In genomic region chr3:51974277-51974962, GRCh38 we compare ENCODE assay signal across 7 cellular contexts. TPM values are rescaled to one million over a fixed set of nuclear protein-coding genes. Genes with fewer than 3 reads are reported as not detected.
DNase-seq lines count a peak whose midpoint lies in the region; FAIRE-seq and TF ChIP-seq lines count a peak whose summit lies in the region.
"Had no signal": no experiment of that assay in that cellular context is flagged by ENCODE, and none has a peak within 500 bp of the region (broad histone marks: within the 10 kb centered on the region; RNA-seq: fewer than 3 reads in every experiment).

No MANE protein-coding gene starts in this region.

- POLR2A ChIA-PET in endothelial cell of umbilical vein (lab: Charles Lee): interaction anchor here (0.6 to 1.3 kb wide), 3 partner anchors 8 to 474 kb away, joined by 4 read pairs; partner anchors contain the start of genes PARP3 and RRP9

- H3K9me1 ChIP-seq in endothelial cell of umbilical vein (replicated peaks; ENCODE audit: control insufficient read depth, extremely low read depth, insufficient read depth, low read length): no peaks in the 10 kb centered on the region

- peak overlapping the region; percentile 76 for H2AFZ ChIP-seq in endothelial cell of umbilical vein (ENCODE audit: low read depth, low read length)

- peak overlapping the region; percentile 17 for H3K9ac ChIP-seq in endothelial cell of umbilical vein (replicated peaks; ENCODE audit: extremely low read depth, insufficient read depth, low read length)
- H3K9ac ChIP-seq in skeletal muscle satellite cell (ENCODE audit: low read depth, low read length): peak overlapping the region; percentile 87

- H3K4me2 ChIP-seq in endothelial cell of umbilical vein (ENCODE audit: insufficient read depth, low read length) (peak overlapping the region; percentile 67), skeletal muscle satellite cell (ENCODE audit: low read length) (peak overlapping the region; percentile 89)

- CTCF ChIA-PET in endothelial cell of umbilical vein (lab: Charles Lee): interaction anchor here (0.6 to 3.3 kb wide), 17 partner anchors 8 to 162 kb away, joined by 3 to 46 read pairs (median 3); partner anchors contain the start of genes ACY1, DUSP7, PARP3 and RPL29

- no peak for TF ChIP-seq POLR2A in GM12892 (IDR thresholded peaks at IDR 0.05; ENCODE audit: low read depth, low read length)
- no peak for TF ChIP-seq POLR2A in endothelial cell of umbilical vein (IDR thresholded peaks at IDR 0.05; ENCODE audit: low read depth, low read length)

- BruUV-seq in endothelial cell of umbilical vein (replicated peaks; lab: Mats Ljungman, UMichigan): no TSS peak

- FAIRE-seq in GM12892 (lab: Jason Lieb, UNC): peak; percentile 33
- no peak for FAIRE-seq in endothelial cell of umbilical vein (lab: Jason Lieb, UNC)
- FAIRE-seq: TTC549 had no signal

- TF ChIP-seq CTCF in endothelial cell of umbilical vein (IDR thresholded peaks at IDR 0.05; ENCODE audit: extremely low read depth in 1 of 2, insufficient read depth in 1 of 2, low read depth in 1 of 2, low read length in 2 of 2): no peak

- no peaks in the 10 kb centered on the region for H3K79me2 ChIP-seq in endothelial cell of umbilical vein (ENCODE audit: control insufficient read depth, insufficient read depth, low read length)

- dilution Hi-C loops in endothelial cell of umbilical vein (cut with MboI; ENCODE audit: extremely low pct_ligation_motif_present, low sequenced_read_pairs): no loop called here

- DNase-seq in GM12892 (ENCODE audit: insufficient read length) (no peak), endothelial cell of umbilical vein (ENCODE audit: low read depth, low spot score) (no peak), AG08395 (ENCODE audit: low spot score) (no peak), T-helper 9 cell (no peak)
- DNase-seq in Jurkat, Clone E6-1 (ENCODE audit: low read depth, low spot score): no peak

- H4K20me1 ChIP-seq in endothelial cell of umbilical vein (replicated peaks; ENCODE audit: control insufficient read depth, extremely low read depth, insufficient read depth, low read length): no peaks in the 10 kb centered on the region

- H3K9me3 ChIP-seq in endothelial cell of umbilical vein (replicated peaks; ENCODE audit: control insufficient read depth, insufficient read depth, low read length) (no peaks in the 10 kb centered on the region), skeletal muscle satellite cell (replicated peaks; ENCODE audit: low read length) (no peaks in the 10 kb centered on the region)

- no peak overlapping the region for H3K27ac ChIP-seq in endothelial cell of umbilical vein (ENCODE audit: insufficient read depth, low read depth, low read length)

- H3K27me3 ChIP-seq in endothelial cell of umbilical vein (ENCODE audit: control insufficient read depth in 2 of 2, insufficient read depth in 2 of 2, low read length in 2 of 2) (no peaks in the 10 kb centered on the region), skeletal muscle satellite cell (ENCODE audit: control insufficient read depth, insufficient read depth, low read length) (no peaks in the 10 kb centered on the region)

- H3K36me3 ChIP-seq in endothelial cell of umbilical vein (ENCODE audit: control insufficient read depth in 2 of 2, extremely low read depth in 1 of 2, insufficient read depth in 2 of 2, low read length in 2 of 2) (no peaks in the 10 kb centered on the region), skeletal muscle satellite cell (ENCODE audit: insufficient read depth, low read length) (no peaks in the 10 kb centered on the region)

- intact Hi-C loops in endothelial cell of umbilical vein (cut with micrococcal nuclease): loop anchor here (1.0 kb wide), 2 partner anchors 18 to 32 kb away; partner anchors contain the start of gene PARP3

- H3K4me1 ChIP-seq in endothelial cell of umbilical vein (ENCODE audit: control insufficient read depth, extremely low read depth, insufficient read depth, low read length) (peaks cover 22% of the 10 kb centered on the region), skeletal muscle satellite cell (ENCODE audit: control insufficient read depth, insufficient read depth, low read length) (peaks cover 22% of the 10 kb centered on the region)

- H3K4me3 ChIP-seq in Jurkat, Clone E6-1 (ENCODE audit: low read length): peak overlapping the region; percentile 97
- peak overlapping the region in 2 of 3 experiments; percentile 43 to 53 for H3K4me3 ChIP-seq in endothelial cell of umbilical vein (replicated peaks in 1 of 3; ENCODE audit: insufficient read depth in 1 of 3, low read depth in 1 of 3, low read length in 3 of 3)
- H3K4me3 ChIP-seq in skeletal muscle satellite cell (ENCODE audit: low read length): peak overlapping the region; percentile 84

TF ChIP-seq in endothelial cell of umbilical vein, 7 proteins besides CTCF, POLR2A, EP300 and RAD21 (continues in another document):
- TF ChIP-seq JUN (IDR thresholded peaks at IDR 0.05; ENCODE audit: borderline replicate concordance, insufficient read depth, insufficient read length, low read depth): no peak
- no peak for TF ChIP-seq POLR2AphosphoS5 (IDR thresholded peaks at IDR 0.05; ENCODE audit: insufficient read depth, low read depth, low read length)
- no peak for TF ChIP-seq MYC (IDR thresholded peaks at IDR 0.05; ENCODE audit: low read depth, low read length)

RNA-seq across cellular contexts. Expression of gene ABHD14A, which starts 0.4 kb away (rescaled TPM):
- polyA plus RNA-seq in GM12892 (2012; ENCODE audit: missing spikeins): 7.9 TPM
- polyA plus RNA-seq in Jurkat, Clone E6-1 (2012; ENCODE audit: insufficient read depth, insufficient read length): 20.5 TPM
- total RNA-seq in endothelial cell of umbilical vein: 6.6 and 8.2 TPM in 2 replicates
- polyA plus RNA-seq in endothelial cell of umbilical vein: 23.7 and 30.6 TPM in 2 replicates
- polyA plus RNA-seq in endothelial cell of umbilical vein (2011; cell fraction: cytosol; rRNA removed): 15.3 and 19.4 TPM in 2 replicates
- polyA plus RNA-seq in endothelial cell of umbilical vein (2011; cell fraction: nucleus; rRNA removed): 5.9 and 6.3 TPM in 2 replicates
- 7.2 and 7.6 TPM in 2 replicates for polyA plus RNA-seq in endothelial cell of umbilical vein (2012)
- 7.7 and 7.9 TPM in 2 replicates for polyA minus RNA-seq in endothelial cell of umbilical vein
- 16.3 TPM for polyA minus RNA-seq in endothelial cell of umbilical vein (2011; cell fraction: cytosol; rRNA and poly(A)+ RNA removed)
- 1.5 TPM in 1 of 2 replicates, not detected in the other for polyA minus RNA-seq in endothelial cell of umbilical vein (2011; cell fraction: nucleus; rRNA and poly(A)+ RNA removed)
- total RNA-seq in skeletal muscle satellite cell (2012; rRNA removed): 8.1 and 12.7 TPM in 2 replicates

RNA-seq across cellular contexts. Expression of gene ABHD14B, which starts 0.6 kb away (rescaled TPM):
- polyA plus RNA-seq in GM12892 (2012; ENCODE audit: missing spikeins): 43.7 TPM
- polyA plus RNA-seq in Jurkat, Clone E6-1 (2012; ENCODE audit: insufficient read depth, insufficient read length): 64.1 TPM
- total RNA-seq in endothelial cell of umbilical vein: 15.8 and 20.5 TPM in 2 replicates
- polyA plus RNA-seq in endothelial cell of umbilical vein: 50.3 and 54.3 TPM in 2 replicates
- 27.3 and 28.0 TPM in 2 replicates for polyA plus RNA-seq in endothelial cell of umbilical vein (2011; cell fraction: cytosol; rRNA removed)
- 17.2 TPM in 2 replicates for polyA plus RNA-seq in endothelial cell of umbilical vein (2011; cell fraction: nucleus; rRNA removed)
- 25.0 and 34.4 TPM in 2 replicates for polyA plus RNA-seq in endothelial cell of umbilical vein (2012)
- polyA minus RNA-seq in endothelial cell of umbilical vein: 33.9 and 36.6 TPM in 2 replicates
- 31.9 TPM for polyA minus RNA-seq in endothelial cell of umbilical vein (2011; cell fraction: cytosol; rRNA and poly(A)+ RNA removed)
- 5.6 and 8.2 TPM in 2 replicates for polyA minus RNA-seq in endothelial cell of umbilical vein (2011; cell fraction: nucleus; rRNA and poly(A)+ RNA removed)
- total RNA-seq in skeletal muscle satellite cell (2012; rRNA removed): 34.3 and 37.8 TPM in 2 replicates

RNA-seq across cellular contexts. Expression of gene PCBP4, which starts 7.2 kb away (rescaled TPM):
- polyA plus RNA-seq in GM12892 (2012; ENCODE audit: missing spikeins): 6.6 TPM
- 39.1 TPM for polyA plus RNA-seq in Jurkat, Clone E6-1 (2012; ENCODE audit: insufficient read depth, insufficient read length)
- 42.7 and 46.5 TPM in 2 replicates for total RNA-seq in endothelial cell of umbilical vein
- polyA plus RNA-seq in endothelial cell of umbilical vein: 63.1 and 75.4 TPM in 2 replicates
- polyA plus RNA-seq in endothelial cell of umbilical vein (2011; cell fraction: cytosol; rRNA removed): 36.6 and 47.2 TPM in 2 replicates
- polyA plus RNA-seq in endothelial cell of umbilical vein (2011; cell fraction: nucleus; rRNA removed): 168 and 200 TPM in 2 replicates
- 33.7 and 41.7 TPM in 2 replicates for polyA plus RNA-seq in endothelial cell of umbilical vein (2012)
- 27.4 and 28.6 TPM in 2 replicates for polyA minus RNA-seq in endothelial cell of umbilical vein
- polyA minus RNA-seq in endothelial cell of umbilical vein (2011; cell fraction: cytosol; rRNA and poly(A)+ RNA removed): 8.5 TPM
- 12.5 and 18.1 TPM in 2 replicates for polyA minus RNA-seq in endothelial cell of umbilical vein (2011; cell fraction: nucleus; rRNA and poly(A)+ RNA removed)
- 28.2 and 28.6 TPM in 2 replicates for total RNA-seq in skeletal muscle satellite cell (2012; rRNA removed)

RNA-seq across cellular contexts. Expression of gene ACY1, which starts 8.9 kb away (rescaled TPM):
- polyA plus RNA-seq in GM12892 (2012; ENCODE audit: missing spikeins): 42.5 TPM
- polyA plus RNA-seq in Jurkat, Clone E6-1 (2012; ENCODE audit: insufficient read depth, insufficient read length): 51.1 TPM
- total RNA-seq in endothelial cell of umbilical vein: 12.3 and 13.4 TPM in 2 replicates
- 32.9 and 41.2 TPM in 2 replicates for polyA plus RNA-seq in endothelial cell of umbilical vein
- 19.2 and 21.5 TPM in 2 replicates for polyA plus RNA-seq in endothelial cell of umbilical vein (2011; cell fraction: cytosol; rRNA removed)
- polyA plus RNA-seq in endothelial cell of umbilical vein (2011; cell fraction: nucleus; rRNA removed): 26.2 and 28.1 TPM in 2 replicates
- polyA plus RNA-seq in endothelial cell of umbilical vein (2012): 14.0 and 23.9 TPM in 2 replicates
- 14.8 and 40.9 TPM in 2 replicates for polyA minus RNA-seq in endothelial cell of umbilical vein
- polyA minus RNA-seq in endothelial cell of umbilical vein (2011; cell fraction: cytosol; rRNA and poly(A)+ RNA removed): 32.8 TPM
- polyA minus RNA-seq in endothelial cell of umbilical vein (2011; cell fraction: nucleus; rRNA and poly(A)+ RNA removed): 7.0 and 7.5 TPM in 2 replicates
- total RNA-seq in skeletal muscle satellite cell (2012; rRNA removed): 65.7 and 76.6 TPM in 2 replicates

RNA-seq across cellular contexts. Expression of gene GPR62, which starts 19.2 kb away (rescaled TPM):
- polyA plus RNA-seq in GM12892 (2012; ENCODE audit: missing spikeins): not detected
- polyA plus RNA-seq in Jurkat, Clone E6-1 (2012; ENCODE audit: insufficient read depth, insufficient read length): not detected
- total RNA-seq in endothelial cell of umbilical vein: 0.15 TPM in 1 of 2 replicates, not detected in the other
- polyA plus RNA-seq in endothelial cell of umbilical vein: 0.04 TPM in 1 of 2 replicates, not detected in the other
- polyA plus RNA-seq in endothelial cell of umbilical vein (2011; cell fraction: cytosol; rRNA removed): 0.03 TPM in 1 of 2 replicates, not detected in the other
- polyA plus RNA-seq in endothelial cell of umbilical vein (2011; cell fraction: nucleus; rRNA removed): 0.07 and 0.10 TPM in 2 replicates
- 0.09 TPM in 1 of 2 replicates, not detected in the other for polyA plus RNA-seq in endothelial cell of umbilical vein (2012)
- not detected in 2 replicates for polyA minus RNA-seq in endothelial cell of umbilical vein
- polyA minus RNA-seq in endothelial cell of umbilical vein (2011; cell fraction: cytosol; rRNA and poly(A)+ RNA removed): not detected
- not detected in 2 replicates for polyA minus RNA-seq in endothelial cell of umbilical vein (2011; cell fraction: nucleus; rRNA and poly(A)+ RNA removed)
- total RNA-seq in skeletal muscle satellite cell (2012; rRNA removed): under 0.01 TPM in 2 replicates
